8 cellular contexts compared by ENCODE assay signal in the genomic region with DNA sequence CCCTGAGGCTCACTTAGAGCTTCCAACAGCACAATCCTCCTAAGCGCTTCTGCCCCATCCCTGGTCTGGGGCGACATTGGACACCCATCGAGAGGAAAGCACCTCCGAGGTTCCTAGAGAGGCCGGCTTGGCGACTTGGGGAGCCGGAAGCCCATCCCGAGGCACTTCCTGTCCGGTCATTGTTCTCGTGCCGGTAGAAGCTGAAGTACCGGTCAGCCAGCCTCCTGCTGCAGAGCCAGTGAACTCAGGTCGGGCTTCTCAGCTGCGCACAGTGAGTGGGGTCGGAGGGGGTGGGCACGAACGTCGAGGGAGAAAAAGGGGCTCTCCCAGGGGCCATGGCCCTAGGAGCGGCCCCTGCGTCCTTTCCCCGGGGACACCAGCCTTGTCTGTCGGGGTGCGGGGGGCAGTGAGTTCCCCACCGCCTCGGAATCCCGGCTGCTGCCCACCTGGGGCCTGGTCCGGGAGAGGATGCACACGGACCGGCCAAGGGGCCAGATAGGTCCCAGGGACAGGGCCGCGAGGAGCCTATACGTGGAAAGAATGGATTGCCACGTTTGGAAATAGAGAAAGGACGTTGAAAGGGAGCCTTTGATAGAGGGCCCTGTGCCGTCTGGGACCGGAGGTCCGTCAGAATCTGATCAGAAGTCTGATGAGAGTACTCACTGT. TPM values are rescaled to one million over a fixed set of nuclear protein-coding genes. Genes with fewer than 3 reads are reported as not detected.
DNase-seq lines count a peak whose midpoint lies in the region; ATAC-seq and TF ChIP-seq lines count a peak whose summit lies in the region.

A gene (plus strand): TSS at position 169 of the 666 bp plus-strand sequence. CDS start 2,336 bp downstream, outside the sequence.

- TF ChIP-seq CTCF in foreskin keratinocyte (conservative IDR thresholded peaks at IDR 0.05), result no peak

- peaks cover 11% of the 10 kb centered on the region for H3K4me1 Mint-ChIP-seq in activated T-cell treated with anti-CD3 and anti-CD28 coated beads, Interleukin-2, amount 50 U/mL, for 72 hours (ENCODE audit: low read depth)
- peaks cover 15 to 18% of the 10 kb centered on the region in 2 donors for H3K4me1 Mint-ChIP-seq in natural killer cell treated with Interleukin-12 subunit alpha and Interleukin-12 subunit beta and Interleukin-15 and Interleukin-18, amount 100 ng/mL, for 72 hours (ENCODE audit: low read depth in 2 of 2)

- H3K36me3 Mint-ChIP-seq in activated T-cell treated with anti-CD3 and anti-CD28 coated beads, Interleukin-2, amount 50 U/mL, for 72 hours (ENCODE audit: insufficient read depth in 2 of 2), result peaks cover 17 to 40% of the 10 kb centered on the region in 2 donors
- H3K36me3 Mint-ChIP-seq in natural killer cell treated with Interleukin-12 subunit alpha and Interleukin-12 subunit beta and Interleukin-15 and Interleukin-18, amount 100 ng/mL, for 72 hours, result peaks cover 13% of the 10 kb centered on the region

- peak within 1 kb of the TSS; percentile 83 to 85 for H3K4me3 Mint-ChIP-seq in activated T-cell treated with anti-CD3 and anti-CD28 coated beads, Interleukin-2, amount 50 U/mL, for 72 hours
- peak within 1 kb of the TSS; percentile 80 for H3K4me3 Mint-ChIP-seq in natural killer cell treated with Interleukin-12 subunit alpha and Interleukin-12 subunit beta and Interleukin-15 and Interleukin-18, amount 100 ng/mL, for 72 hours

- peak within 1 kb of the TSS; percentile 67 for H3K27ac ChIP-seq in foreskin keratinocyte
- no peak within 1 kb of the TSS for H3K27ac ChIP-seq in temporal lobe (ENCODE audit: low read depth, low read length)

- peaks cover 8% of the 10 kb centered on the region for H3K4me1 ChIP-seq in foreskin keratinocyte

- no peaks in the 10 kb centered on the region for H3K27me3 Mint-ChIP-seq in activated T-cell treated with anti-CD3 and anti-CD28 coated beads, Interleukin-2, amount 50 U/mL, for 72 hours (ENCODE audit: low read depth)
- H3K27me3 Mint-ChIP-seq in natural killer cell treated with Interleukin-12 subunit alpha and Interleukin-12 subunit beta and Interleukin-15 and Interleukin-18, amount 100 ng/mL, for 72 hours, result no peaks in the 10 kb centered on the region

- DNase-seq in DMS 273 (lab: John Stamatoyannopoulos, UW; ENCODE audit: unreplicated experiment) (peak; percentile 91), NCI-H748 treated with DMSO at 0.1 percent for 48 hours (lab: John Stamatoyannopoulos, UW) (peak; percentile 71), foreskin keratinocyte (peak; percentile 61 to 80)
- peak; percentile 67 to 70 for DNase-seq in activated T-cell treated with anti-CD3 and anti-CD28 coated beads, Interleukin-2, amount 50 U/mL, for 72 hours
- DNase-seq in natural killer cell treated with Interleukin-12 subunit alpha and Interleukin-12 subunit beta and Interleukin-15 and Interleukin-18, amount 100 ng/mL, for 72 hours (ENCODE audit: low spot score), result peak; percentile 87

- ATAC-seq in GM19372 (IDR thresholded peaks at IDR 0.05; ENCODE audit: low read depth, unreplicated experiment) (peak; percentile 96), HG03460 (IDR thresholded peaks at IDR 0.05; ENCODE audit: unreplicated experiment) (peak; percentile 98), foreskin keratinocyte (peak; percentile 89)
- peak; percentile 92 to 94 for ATAC-seq in activated T-cell treated with anti-CD3 and anti-CD28 coated beads, Interleukin-2, amount 50 U/mL, for 72 hours (replicated peaks in 1 of 2)
- ATAC-seq in natural killer cell treated with Interleukin-12 subunit alpha and Interleukin-12 subunit beta and Interleukin-15 and Interleukin-18, amount 100 ng/mL, for 72 hours, result peak; percentile 91 to 94

- no peaks in the 10 kb centered on the region for H3K27me3 ChIP-seq in foreskin keratinocyte

- peak within 1 kb of the TSS; percentile 80 for H3K27ac Mint-ChIP-seq in activated T-cell treated with anti-CD3 and anti-CD28 coated beads, Interleukin-2, amount 50 U/mL, for 72 hours
- H3K27ac Mint-ChIP-seq in natural killer cell treated with Interleukin-12 subunit alpha and Interleukin-12 subunit beta and Interleukin-15 and Interleukin-18, amount 100 ng/mL, for 72 hours, result peak within 1 kb of the TSS; percentile 53 to 86

- peaks cover 4 to 7% of the 10 kb centered on the region in 2 donors for H3K9me3 Mint-ChIP-seq in activated T-cell treated with anti-CD3 and anti-CD28 coated beads, Interleukin-2, amount 50 U/mL, for 72 hours
- no peaks in the 10 kb centered on the region for H3K9me3 Mint-ChIP-seq in natural killer cell treated with Interleukin-12 subunit alpha and Interleukin-12 subunit beta and Interleukin-15 and Interleukin-18, amount 100 ng/mL, for 72 hours

RNA-seq across cellular contexts. Expression of the gene that starts here (rescaled TPM):
- 1 to 10 TPM; 4.9 to 8.3 TPM for total RNA-seq in activated T-cell treated with anti-CD3 and anti-CD28 coated beads, Interleukin-2, amount 50 U/mL, for 72 hours
- total RNA-seq in foreskin keratinocyte, result 11.5 and 12.0 TPM in 2 replicates
- 3.7 and 4.1 TPM in 2 replicates for polyA plus RNA-seq in foreskin keratinocyte
- total RNA-seq in natural killer cell treated with Interleukin-12 subunit alpha and Interleukin-12 subunit beta and Interleukin-15 and Interleukin-18, amount 100 ng/mL, for 72 hours, result 10 to 100 TPM; 11.4 to 15.8 TPM
- 17.7 TPM for total RNA-seq in temporal lobe
